12 cellular contexts compared by ENCODE assay signal in genomic region chr2:78977661-78978145, GRCh38. TPM values are rescaled to one million over a fixed set of nuclear protein-coding genes. Genes with fewer than 3 reads are reported as not detected.
DNase-seq lines count a peak whose midpoint lies in the region; ATAC-seq and TF ChIP-seq lines count a peak whose summit lies in the region.
"Had no signal": no experiment of that assay in that cellular context is flagged by ENCODE, and none has a peak within 500 bp of the region (broad histone marks: within the 10 kb centered on the region; RNA-seq: fewer than 3 reads in every experiment).

No MANE protein-coding gene starts in this region.

- no peak for TF ChIP-seq CTCF in mucosa of descending colon (IDR thresholded peaks at IDR 0.05)

- H3K9me3 ChIP-seq in mucosa of descending colon, result no peaks in the 10 kb centered on the region
- no peaks in the 10 kb centered on the region for H3K9me3 ChIP-seq in right cardiac atrium (ENCODE audit: control insufficient read depth, low read length)
- H3K9me3 ChIP-seq: psoas muscle had no signal

- WGBS in right cardiac atrium, result 65% methylated on average over 4 of the region's 4 CpGs

- H3K4me3 ChIP-seq in mucosa of descending colon, result no peak overlapping the region
- no peak overlapping the region for H3K4me3 ChIP-seq in right cardiac atrium (ENCODE audit: low read length)
- H3K4me3 ChIP-seq: psoas muscle had no signal

- no peaks in the 10 kb centered on the region for H3K4me1 ChIP-seq in mucosa of descending colon (ENCODE audit: low read depth)
- H3K4me1 ChIP-seq in right cardiac atrium (ENCODE audit: control insufficient read depth, insufficient read depth, low read length), result no peaks in the 10 kb centered on the region
- H3K4me1 ChIP-seq: psoas muscle had no signal

- ATAC-seq in GM18870 (IDR thresholded peaks at IDR 0.05; ENCODE audit: unreplicated experiment), result peak; percentile 98
- ATAC-seq in HG02588 (IDR thresholded peaks at IDR 0.05; ENCODE audit: unreplicated experiment), result peak; percentile 93
- ATAC-seq in HG03521 (IDR thresholded peaks at IDR 0.05; ENCODE audit: unreplicated experiment), result peak; percentile 95
- ATAC-seq in mucosa of descending colon, result peak; percentile 16
- ATAC-seq in right cardiac atrium, result no peak
- ATAC-seq: psoas muscle had no signal

- no peaks in the 10 kb centered on the region for H3K27me3 ChIP-seq in right cardiac atrium (ENCODE audit: control insufficient read depth, insufficient read depth)

- intact Hi-C loops in mucosa of descending colon (cut with DNase I, micrococcal nuclease) (no loop called here), right cardiac atrium (cut with DNase I) (no loop called here)

- H3K36me3 ChIP-seq in mucosa of descending colon (ENCODE audit: low read depth), result no peaks in the 10 kb centered on the region

- H3K27ac ChIP-seq in right cardiac atrium (ENCODE audit: low read length), result no peak overlapping the region
- H3K27ac ChIP-seq: psoas muscle had no signal

- no peak for DNase-seq in mucosa of descending colon
- no peak for DNase-seq in inferior parietal cortex (ENCODE audit: extremely low spot score)
- no peak for DNase-seq in right cardiac atrium
- no peak for DNase-seq in glomerular visceral epithelial cell (ENCODE audit: extremely low spot score)
- no peak for DNase-seq in NCI-H1930 (lab: John Stamatoyannopoulos, UW)
- DNase-seq: activated CD8-positive, alpha-beta memory T cell treated with anti-CD3 and anti-CD28 coated beads, Interleukin-2, amount 50 U/mL, for 48 hours; IMR-90; psoas muscle had no signal

RNA-seq across cellular contexts. Expression of gene REG3G, which starts 47.8 kb away (rescaled TPM):
- total RNA-seq in mucosa of descending colon (not detected), right cardiac atrium (not detected)
- polyA plus RNA-seq in right cardiac atrium, result not detected
- total RNA-seq: Daoy, IMR-90, psoas muscle had no signal
- polyA plus RNA-seq: IMR-90 had no signal

Comparison
In these comparisons a context has a peak if more than half of its experiments do, and no peak if none do; other contexts are left out.
1. ATAC-seq: peak in GM18870 (single experiment), HG02588 (single experiment), HG03521 (single experiment) and mucosa of descending colon (single experiment); none in right cardiac atrium (0 of 2).